21 cellular contexts compared by ENCODE assay signal in the genomic region with DNA sequence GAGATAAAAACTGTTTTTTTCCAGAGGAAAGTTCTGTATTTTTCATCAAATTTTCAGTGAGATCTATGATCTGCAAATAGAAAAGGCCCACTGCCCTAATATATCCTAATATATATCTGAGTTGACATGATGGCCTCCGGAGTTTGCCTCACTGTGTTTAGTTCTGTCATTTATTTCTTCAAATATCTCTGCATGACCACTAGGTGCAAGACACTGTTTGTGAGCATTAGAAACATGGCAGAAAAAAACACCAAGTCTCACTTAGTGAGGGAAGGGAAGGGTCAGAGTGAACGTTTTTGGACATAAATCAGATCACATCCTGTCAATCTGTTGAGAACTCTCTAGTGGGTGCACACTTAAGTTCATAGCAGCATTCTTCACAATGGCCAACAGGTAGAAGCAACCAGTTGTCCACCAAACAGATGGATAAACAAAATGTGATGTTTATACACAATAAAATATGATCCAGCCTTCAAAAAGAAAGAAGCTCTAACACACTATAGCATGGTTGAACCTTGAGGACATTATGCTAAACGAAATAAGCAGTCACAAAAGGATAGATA. TPM values are rescaled to one million over a fixed set of nuclear protein-coding genes. Genes with fewer than 3 reads are reported as not detected.
A peak's percentile ranks its signal among the peaks of the same experiment; 100 is the strongest.
DNase-seq lines count a peak whose midpoint lies in the region; ATAC-seq, FAIRE-seq and TF ChIP-seq lines count a peak whose summit lies in the region.
"Had no signal": no experiment of that assay in that cellular context is flagged by ENCODE, and none has a peak within 500 bp of the region (broad histone marks: within the 10 kb centered on the region; RNA-seq: fewer than 3 reads in every experiment).

No MANE protein-coding gene starts in this region.

- H3K27ac ChIP-seq in OCI-LY1 (ENCODE audit: low read depth, low read length, poor library complexity, severe bottlenecking) = no peak overlapping the region
- H3K27ac ChIP-seq in H1 (ENCODE audit: low read depth, low read length) = no peak overlapping the region
- H3K27ac ChIP-seq: transverse colon had no signal

- POLR2A ChIA-PET in H1 (lab: Charles Lee; ENCODE audit: partially characterized antibody) = no interaction called here

- 88% methylated on average over 3 of the region's 3 CpGs; no CpG with 5 or more reads in 1 of the 2 experiments for WGBS in H1 (ENCODE audit: extremely low coverage in 1 of 2, insufficient coverage in 1 of 2, insufficient read length in 1 of 2, insufficient replicate concordance in 2 of 2, low coverage in 1 of 2, low lambda C conversion rate in 2 of 2, missing lambda C conversion rate in 1 of 2), 2 experiments

- H3K4me1 Mint-ChIP-seq in progenitor cell of endocrine pancreas (ENCODE audit: low read depth) = peaks cover 2% of the 10 kb centered on the region

- H3K56ac ChIP-seq in H1 (replicated peaks; ENCODE audit: insufficient read length, low read depth, low read length) = no peak overlapping the region

- no peak overlapping the region for H3K4ac ChIP-seq in H1 (replicated peaks; ENCODE audit: insufficient read length, low read depth, low read length)

- CTCF ChIA-PET in H1 (lab: Charles Lee; ENCODE audit: partially characterized antibody) = no interaction called here

- no peak overlapping the region for H4K8ac ChIP-seq in H1 (ENCODE audit: extremely low read depth, insufficient read depth, low read length)

- H3K36me3 ChIP-seq in OCI-LY1 (ENCODE audit: insufficient read depth, low read length) (no peaks in the 10 kb centered on the region), H1 (ENCODE audit: control insufficient read depth in 2 of 4, insufficient read depth in 4 of 4, low read length in 3 of 4) (no peaks in the 10 kb centered on the region)
- H3K36me3 ChIP-seq: transverse colon had no signal

- DNase-seq in H1 (ENCODE audit: low read depth in 1 of 2, low spot score in 2 of 2) (no peak), progenitor cell of endocrine pancreas (ENCODE audit: low spot score, unreplicated experiment) (no peak), HCEC 1CT (no peak), middle frontal gyrus (ENCODE audit: extremely low spot score, low spot score) (no peak)
- DNase-seq: activated CD4-positive, alpha-beta T cell treated with anti-CD3 and anti-CD28 coated beads, Interleukin-2, amount 50 U/mL, for 48 hours; activated naive CD4-positive, alpha-beta T cell; amygdala; GDM1; KBM-7; naive thymus-derived CD4-positive, alpha-beta T cell; NCI-H1092 treated with DMSO at 0.1 percent for 48 hours; NCI-H524 treated with DMSO at 0.1 percent for 48 hours; SHP77; stimulated activated CD4-positive, alpha-beta T cell treated with anti-CD3 and anti-CD28 coated beads, Interleukin-2, amount 100 ng/mL, for 24 hours; stimulated activated naive CD4-positive, alpha-beta T cell treated with Interleukin-2 at 50 U/mL for 16 hours; T-helper 1 cell; transverse colon had no signal

- H2AFZ ChIP-seq in OCI-LY1 (ENCODE audit: low read length) (no peak overlapping the region), H1 (ENCODE audit: low read length) (no peak overlapping the region)

- no peak for ATAC-seq in HG02759 (IDR thresholded peaks at IDR 0.05; ENCODE audit: unreplicated experiment)
- ATAC-seq: naive thymus-derived CD4-positive, alpha-beta T cell; WTC11 had no signal

- no peak overlapping the region for H3K14ac ChIP-seq in H1 (ENCODE audit: insufficient read length)

- no peaks in the 10 kb centered on the region; the same call in 1 of the 2 replicates for H3K23me2 ChIP-seq in H1 (ENCODE audit: low read depth, low read length)

- no peaks in the 10 kb centered on the region for H3K27me3 Mint-ChIP-seq in progenitor cell of endocrine pancreas

- no peak overlapping the region for H2BK12ac ChIP-seq in H1 (ENCODE audit: low read depth, low read length)

- H3K9me3 ChIP-seq in OCI-LY1 (ENCODE audit: low read length) (no peaks in the 10 kb centered on the region), H1 (ENCODE audit: insufficient read depth in 2 of 2, low read depth in 1 of 2, low read length in 1 of 2) (no peaks in the 10 kb centered on the region)
- H3K9me3 ChIP-seq: transverse colon had no signal

- no peak for TF ChIP-seq EP300 in H1 (IDR thresholded peaks at IDR 0.05; ENCODE audit: borderline replicate concordance in 1 of 2, low read depth in 2 of 2, low read length in 2 of 2)

- H3K9me3 Mint-ChIP-seq in progenitor cell of endocrine pancreas (ENCODE audit: low read depth) = no peaks in the 10 kb centered on the region
- H3K9me3 Mint-ChIP-seq: naive thymus-derived CD4-positive, alpha-beta T cell; WTC11 had no signal

- no peak overlapping the region for H3K23ac ChIP-seq in H1 (ENCODE audit: insufficient read length)

- no peak overlapping the region for H2BK20ac ChIP-seq in H1 (ENCODE audit: low read length)

- no peak overlapping the region for H3K9ac ChIP-seq in OCI-LY1 (ENCODE audit: low read length)
- H3K9ac ChIP-seq in H1 (replicated peaks in 1 of 4; ENCODE audit: extremely low read depth in 1 of 4, low read depth in 3 of 4, low read length in 3 of 4) = no peak overlapping the region

- FAIRE-seq in H1 (lab: Jason Lieb, UNC) = peak; percentile 19

- peak; percentile 6 for TF ChIP-seq CTCF in GM12873 (IDR thresholded peaks at IDR 0.05; ENCODE audit: insufficient read depth, low read depth, low read length, missing control alignments)
- peak; percentile 11; the same call in 1 of the 2 replicates for TF ChIP-seq CTCF in OCI-LY1 (IDR thresholded peaks at IDR 0.05; ENCODE audit: low read length)
- TF ChIP-seq CTCF in H1 (IDR thresholded peaks at IDR 0.05; ENCODE audit: control extremely low read depth in 1 of 3, insufficient read depth in 1 of 3, low read depth in 1 of 3, low read length in 3 of 3) = peak in 1 of 3 experiments; percentile 13; a peak in 1 of 4 replicates
- TF ChIP-seq CTCF in progenitor cell of endocrine pancreas (IDR thresholded peaks at IDR 0.05; ENCODE audit: unreplicated experiment) = peak; percentile 13

- H3K18ac ChIP-seq in H1 (ENCODE audit: extremely low read depth, low read length) = no peak overlapping the region

- H3K4me1 ChIP-seq in OCI-LY1 (ENCODE audit: insufficient read depth, low read length, severe bottlenecking) (no peaks in the 10 kb centered on the region), H1 (replicated peaks in 1 of 4; ENCODE audit: control insufficient read depth in 3 of 4, insufficient read depth in 4 of 4, low read length in 3 of 4) (peaks cover 0 to 9% (median 4%) of the 10 kb centered on the region in 4 experiments; a peak in 3 of 7 replicates)
- H3K4me1 ChIP-seq: transverse colon had no signal

- TF ChIP-seq POLR2A in H1 (IDR thresholded peaks at IDR 0.05; ENCODE audit: control extremely low read depth in 1 of 2, low read depth in 2 of 2, low read length in 2 of 2) = no peak

- H4K20me1 ChIP-seq in OCI-LY1 (ENCODE audit: insufficient read depth, low read length) = no peaks in the 10 kb centered on the region
- H4K20me1 ChIP-seq in H1 (replicated peaks in 1 of 2; ENCODE audit: control insufficient read depth in 1 of 2, insufficient read depth in 2 of 2, low read length in 2 of 2) = no peaks in the 10 kb centered on the region

- no peak overlapping the region for H2AK5ac ChIP-seq in H1 (ENCODE audit: low read depth, low read length)

- H3K79me2 ChIP-seq in OCI-LY1 (ENCODE audit: insufficient read depth, low read length) (no peaks in the 10 kb centered on the region), H1 (ENCODE audit: control insufficient read depth in 1 of 2, insufficient read depth in 2 of 2, low read length in 2 of 2) (no peaks in the 10 kb centered on the region)

- H3K4me3 ChIP-seq in OCI-LY1 (ENCODE audit: low read depth, low read length, poor library complexity, severe bottlenecking) = no peak overlapping the region
- H3K4me3 ChIP-seq in H1 (ENCODE audit: extremely low read depth in 1 of 4, insufficient read depth in 2 of 4, low read depth in 3 of 4, low read length in 4 of 4) = no peak overlapping the region
- H3K4me3 ChIP-seq: transverse colon had no signal

- TF ChIP-seq RAD21 in H1 (IDR thresholded peaks at IDR 0.05 in 1 of 2, conservative IDR thresholded peaks at IDR 0.05 in 1 of 2; ENCODE audit: low read depth in 2 of 2, low read length in 2 of 2) = no peak

- H3K9me2 ChIP-seq in OCI-LY1 (ENCODE audit: low read depth, low read length) = no peaks in the 10 kb centered on the region

- H3K4me2 ChIP-seq in OCI-LY1 (ENCODE audit: low read length) (no peak overlapping the region), H1 (ENCODE audit: insufficient read depth in 1 of 2, low read depth in 2 of 2, low read length in 2 of 2) (no peak overlapping the region)

- H2BK15ac ChIP-seq in H1 (ENCODE audit: low read length) = no peak overlapping the region

- no peak overlapping the region for H3K4me3 Mint-ChIP-seq in progenitor cell of endocrine pancreas (ENCODE audit: low read depth)
- H3K4me3 Mint-ChIP-seq: naive thymus-derived CD4-positive, alpha-beta T cell; WTC11 had no signal

- H3F3A ChIP-seq in OCI-LY1 (ENCODE audit: insufficient read depth, low read length) = no peaks in the 10 kb centered on the region

- no peak overlapping the region for H4K5ac ChIP-seq in H1 (ENCODE audit: insufficient read length, low read depth, low read length)

- no peak overlapping the region for H2BK5ac ChIP-seq in H1 (ENCODE audit: low read depth, low read length)

- H3K79me1 ChIP-seq in H1 (ENCODE audit: low read depth, low read length) = no peaks in the 10 kb centered on the region

- 0 out of 2 replicates have a peak, but pooled peaks cover 3% of the 10 kb centered on the region for H3K27me3 ChIP-seq in OCI-LY1 (ENCODE audit: insufficient read depth, low read length)
- H3K27me3 ChIP-seq in H1 (replicated peaks in 1 of 4; ENCODE audit: control insufficient read depth in 3 of 4, extremely low read depth in 1 of 4, insufficient read depth in 3 of 4, low read length in 3 of 4) = no peaks in the 10 kb centered on the region
- H3K27me3 ChIP-seq: transverse colon had no signal

- no peak overlapping the region for H2BK120ac ChIP-seq in H1 (replicated peaks; ENCODE audit: low read depth, low read length)

- H3K27ac Mint-ChIP-seq in progenitor cell of endocrine pancreas = no peak overlapping the region
- H3K27ac Mint-ChIP-seq: naive thymus-derived CD4-positive, alpha-beta T cell had no signal

- peaks cover 3% of the 10 kb centered on the region for H3K36me3 Mint-ChIP-seq in progenitor cell of endocrine pancreas (ENCODE audit: insufficient read depth)
- H3K36me3 Mint-ChIP-seq: naive thymus-derived CD4-positive, alpha-beta T cell; WTC11 had no signal

- H4K91ac ChIP-seq in H1 (replicated peaks; ENCODE audit: insufficient read length, low read length) = no peak overlapping the region

TF ChIP-seq in H1, 55 proteins besides CTCF, POLR2A, EP300 and RAD21 (continues in another document):
- TF ChIP-seq KDM5A (IDR thresholded peaks at IDR 0.05; ENCODE audit: low read length) = no peak

RNA-seq across cellular contexts. Expression of a gene that starts 53.4 kb away (rescaled TPM):
- 19.0 and 21.5 TPM in 2 replicates for total RNA-seq in H1 (2021; fragmentation: NEBNext Ultra II Directional; extraction: Animal tissue kit (Norgen Biotek cat#: 25700))
- polyA plus RNA-seq in H1 (2011; rRNA removed) = 3.7 and 6.0 TPM in 2 replicates
- 7.2 TPM for polyA plus RNA-seq in H1 (2011; cell fraction: cytosol; rRNA removed)
- polyA plus RNA-seq in H1 (2011; cell fraction: nucleus; rRNA removed) = 7.5 TPM
- 9.3 to 17.6 TPM (median 11.7 TPM) in 4 replicates for polyA plus RNA-seq in H1 (2012, experiment 1 of 2)
- polyA plus RNA-seq in H1 (2012, experiment 2 of 2) = 0.94 TPM
- 12.4 TPM for polyA plus RNA-seq in H1 (2013, experiment 1 of 2)
- 12.5 TPM for polyA plus RNA-seq in H1 (2013, experiment 2 of 2)
- polyA minus RNA-seq in H1 (2011; rRNA and poly(A)+ RNA removed) = 15.4 and 17.5 TPM in 2 replicates
- polyA minus RNA-seq in H1 (2011; cell fraction: cytosol; rRNA and poly(A)+ RNA removed) = 10.7 TPM
- polyA minus RNA-seq in H1 (2011; cell fraction: nucleus; rRNA and poly(A)+ RNA removed) = 8.1 TPM
- 24.6 and 29.4 TPM in 2 replicates for total RNA-seq in progenitor cell of endocrine pancreas
